1 cellular context compared by ENCODE assay signal in genomic region chr7:105013818-105014724, GRCh38.
A peak's percentile ranks its signal among the peaks of the same experiment; 100 is the strongest.
TF ChIP-seq lines count a peak whose summit lies in the region.

KMT2E (plus strand) TSS chr7:105014205; CDS start chr7:105040953, 26,748 bp downstream.

TF ChIP-seq in HEK293, 187 proteins besides CTCF, POLR2A, EP300 and RAD21 (continued from another document and continues in another):
- TF ChIP-seq, protein P1, sequence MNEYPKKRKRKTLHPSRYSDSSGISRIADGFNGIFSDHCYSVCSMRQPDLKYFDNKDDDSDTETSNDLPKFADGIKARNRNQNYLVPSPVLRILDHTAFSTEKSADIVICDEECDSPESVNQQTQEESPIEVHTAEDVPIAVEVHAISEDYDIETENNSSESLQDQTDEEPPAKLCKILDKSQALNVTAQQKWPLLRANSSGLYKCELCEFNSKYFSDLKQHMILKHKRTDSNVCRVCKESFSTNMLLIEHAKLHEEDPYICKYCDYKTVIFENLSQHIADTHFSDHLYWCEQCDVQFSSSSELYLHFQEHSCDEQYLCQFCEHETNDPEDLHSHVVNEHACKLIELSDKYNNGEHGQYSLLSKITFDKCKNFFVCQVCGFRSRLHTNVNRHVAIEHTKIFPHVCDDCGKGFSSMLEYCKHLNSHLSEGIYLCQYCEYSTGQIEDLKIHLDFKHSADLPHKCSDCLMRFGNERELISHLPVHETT (tag by site-specific recombination; IDR thresholded peaks at IDR 0.05), result no peak; the same call in 1 of the 2 replicates
- TF ChIP-seq ZNF580 (tag by site-specific recombination; IDR thresholded peaks at IDR 0.05) (peak; percentile 5; the same call in 1 of the 2 replicates), ZNF248 (tag by site-specific recombination; IDR thresholded peaks at IDR 0.05) (no peak), ZNF394 (tag by site-specific recombination; IDR thresholded peaks at IDR 0.05; ENCODE audit: borderline replicate concordance) (no peak), ZNF112 (tag by site-specific recombination; IDR thresholded peaks at IDR 0.05) (no peak), ZNF292 (tag by site-specific recombination; IDR thresholded peaks at IDR 0.05; ENCODE audit: borderline replicate concordance, low read depth) (no peak), ZNF76 (tag by site-specific recombination; IDR thresholded peaks at IDR 0.05; ENCODE audit: borderline replicate concordance, low read depth) (peak; percentile 89), ZNF843 (tag by site-specific recombination; IDR thresholded peaks at IDR 0.05) (no peak), GLIS1 (tag by site-specific recombination; IDR thresholded peaks at IDR 0.05) (no peak), RBAK (tag by site-specific recombination; IDR thresholded peaks at IDR 0.05) (no peak), ZNF223 (tag by site-specific recombination; IDR thresholded peaks at IDR 0.05) (peak; percentile 54; the same call in 1 of the 2 replicates), ZFP37 (tag by site-specific recombination; IDR thresholded peaks at IDR 0.05) (no peak; the same call in 1 of the 2 replicates), ZNF510 (tag by site-specific recombination; IDR thresholded peaks at IDR 0.05; ENCODE audit: insufficient replicate concordance) (no peak), KLF8 (tag by site-specific recombination; IDR thresholded peaks at IDR 0.05) (peak; percentile 73; the same call in 1 of the 2 replicates), ZNF221 (tag by site-specific recombination; IDR thresholded peaks at IDR 0.05; ENCODE audit: borderline replicate concordance) (peak; percentile 82; the same call in 1 of the 2 replicates), ZNF529 (tag by site-specific recombination; IDR thresholded peaks at IDR 0.05; ENCODE audit: insufficient replicate concordance) (no peak), ZNF777 (tag by site-specific recombination; IDR thresholded peaks at IDR 0.05; ENCODE audit: borderline replicate concordance) (peak; percentile 81; the same call in 1 of the 2 replicates), ZNF26 (tag by site-specific recombination; IDR thresholded peaks at IDR 0.05) (no peak), YY1 (tag by site-specific recombination; IDR thresholded peaks at IDR 0.05) (peak; percentile 93), ZNF133 (tag by site-specific recombination; IDR thresholded peaks at IDR 0.05) (no peak), ZNF549 (tag by site-specific recombination; IDR thresholded peaks at IDR 0.05) (peak; percentile 28; the same call in 1 of the 2 replicates), ZNF121 (tag by site-specific recombination; IDR thresholded peaks at IDR 0.05) (no peak), ZNF560 (tag by site-specific recombination; IDR thresholded peaks at IDR 0.05; ENCODE audit: borderline replicate concordance) (no peak), ZNF596 (tag by site-specific recombination; IDR thresholded peaks at IDR 0.05) (peak; percentile 70; the same call in 1 of the 2 replicates), ZNF513 (tag by site-specific recombination; IDR thresholded peaks at IDR 0.05) (peak; percentile 57; the same call in 1 of the 2 replicates), FEZF1 (tag by site-specific recombination; IDR thresholded peaks at IDR 0.05) (no peak), REST (tag by site-specific recombination; IDR thresholded peaks at IDR 0.05) (peak; percentile 30; the same call in 1 of the 2 replicates), ZNF366 (tag by site-specific recombination; conservative IDR thresholded peaks at IDR 0.05) (peak; percentile 75), ZNF501 (tag by site-specific recombination; IDR thresholded peaks at IDR 0.05) (peak; percentile 23), ZNF623 (tag by site-specific recombination; IDR thresholded peaks at IDR 0.05) (no peak), ZNF138 (tag by site-specific recombination; IDR thresholded peaks at IDR 0.05; ENCODE audit: borderline replicate concordance) (no peak), ZFP69B (tag by site-specific recombination; IDR thresholded peaks at IDR 0.05) (peak; percentile 31; the same call in 1 of the 2 replicates), SCRT2 (tag by site-specific recombination; IDR thresholded peaks at IDR 0.05) (peak; percentile 74), ZEB2 (tag by site-specific recombination; IDR thresholded peaks at IDR 0.05) (peak; percentile 93), ZNF747 (tag by site-specific recombination; IDR thresholded peaks at IDR 0.05) (no peak), ZNF211 (tag by site-specific recombination; IDR thresholded peaks at IDR 0.05; ENCODE audit: low read depth) (no peak), IKZF3 (tag by site-specific recombination; IDR thresholded peaks at IDR 0.05) (0 out of 2 replicates have a peak, but pooled peaks have one; percentile 31), SCRT1 (tag by site-specific recombination; IDR thresholded peaks at IDR 0.05; ENCODE audit: borderline replicate concordance) (no peak), ZBTB21 (tag by site-specific recombination; IDR thresholded peaks at IDR 0.05) (peak; percentile 10; the same call in 1 of the 2 replicates), ZNF629 (tag by site-specific recombination; IDR thresholded peaks at IDR 0.05) (peak; percentile 13; the same call in 1 of the 2 replicates), GLI2 (tag by site-specific recombination; IDR thresholded peaks at IDR 0.05; ENCODE audit: borderline replicate concordance, low read depth) (no peak), HOXD13 (CRISPR knock-in tag; IDR thresholded peaks at IDR 0.05; ENCODE audit: borderline replicate concordance) (no peak), ZNF544 (tag by site-specific recombination; IDR thresholded peaks at IDR 0.05) (no peak), ZNF677 (tag by site-specific recombination; IDR thresholded peaks at IDR 0.05) (no peak), TCF7L2 (IDR thresholded peaks at IDR 0.05; ENCODE audit: borderline replicate concordance, low read depth, low read length) (no peak), EGR2 (tag by site-specific recombination; IDR thresholded peaks at IDR 0.05; ENCODE audit: low read depth) (peak; percentile 88)
- TF ChIP-seq, protein P2, sequence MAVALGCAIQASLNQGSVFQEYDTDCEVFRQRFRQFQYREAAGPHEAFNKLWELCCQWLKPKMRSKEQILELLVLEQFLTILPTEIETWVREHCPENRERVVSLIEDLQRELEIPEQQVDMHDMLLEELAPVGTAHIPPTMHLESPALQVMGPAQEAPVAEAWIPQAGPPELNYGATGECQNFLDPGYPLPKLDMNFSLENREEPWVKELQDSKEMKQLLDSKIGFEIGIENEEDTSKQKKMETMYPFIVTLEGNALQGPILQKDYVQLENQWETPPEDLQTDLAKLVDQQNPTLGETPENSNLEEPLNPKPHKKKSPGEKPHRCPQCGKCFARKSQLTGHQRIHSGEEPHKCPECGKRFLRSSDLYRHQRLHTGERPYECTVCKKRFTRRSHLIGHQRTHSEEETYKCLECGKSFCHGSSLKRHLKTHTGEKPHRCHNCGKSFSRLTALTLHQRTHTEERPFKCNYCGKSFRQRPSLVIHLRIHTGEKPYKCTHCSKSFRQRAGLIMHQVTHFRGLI (tag by site-specific recombination; IDR thresholded peaks at IDR 0.05), result no peak
- TF ChIP-seq, protein P3, sequence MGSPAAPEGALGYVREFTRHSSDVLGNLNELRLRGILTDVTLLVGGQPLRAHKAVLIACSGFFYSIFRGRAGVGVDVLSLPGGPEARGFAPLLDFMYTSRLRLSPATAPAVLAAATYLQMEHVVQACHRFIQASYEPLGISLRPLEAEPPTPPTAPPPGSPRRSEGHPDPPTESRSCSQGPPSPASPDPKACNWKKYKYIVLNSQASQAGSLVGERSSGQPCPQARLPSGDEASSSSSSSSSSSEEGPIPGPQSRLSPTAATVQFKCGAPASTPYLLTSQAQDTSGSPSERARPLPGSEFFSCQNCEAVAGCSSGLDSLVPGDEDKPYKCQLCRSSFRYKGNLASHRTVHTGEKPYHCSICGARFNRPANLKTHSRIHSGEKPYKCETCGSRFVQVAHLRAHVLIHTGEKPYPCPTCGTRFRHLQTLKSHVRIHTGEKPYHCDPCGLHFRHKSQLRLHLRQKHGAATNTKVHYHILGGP (tag by site-specific recombination; IDR thresholded peaks at IDR 0.05), result no peak
- TF ChIP-seq, protein P4, sequence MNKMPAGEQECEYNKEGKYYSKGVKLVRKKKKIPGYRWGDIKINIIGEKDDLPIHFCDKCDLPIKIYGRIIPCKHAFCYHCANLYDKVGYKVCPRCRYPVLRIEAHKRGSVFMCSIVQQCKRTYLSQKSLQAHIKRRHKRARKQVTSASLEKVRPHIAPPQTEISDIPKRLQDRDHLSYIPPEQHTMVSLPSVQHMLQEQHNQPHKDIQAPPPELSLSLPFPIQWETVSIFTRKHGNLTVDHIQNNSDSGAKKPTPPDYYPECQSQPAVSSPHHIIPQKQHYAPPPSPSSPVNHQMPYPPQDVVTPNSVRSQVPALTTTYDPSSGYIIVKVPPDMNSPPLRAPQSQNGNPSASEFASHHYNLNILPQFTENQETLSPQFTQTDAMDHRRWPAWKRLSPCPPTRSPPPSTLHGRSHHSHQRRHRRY (tag by site-specific recombination; IDR thresholded peaks at IDR 0.05), result no peak
- TF ChIP-seq, protein P5, sequence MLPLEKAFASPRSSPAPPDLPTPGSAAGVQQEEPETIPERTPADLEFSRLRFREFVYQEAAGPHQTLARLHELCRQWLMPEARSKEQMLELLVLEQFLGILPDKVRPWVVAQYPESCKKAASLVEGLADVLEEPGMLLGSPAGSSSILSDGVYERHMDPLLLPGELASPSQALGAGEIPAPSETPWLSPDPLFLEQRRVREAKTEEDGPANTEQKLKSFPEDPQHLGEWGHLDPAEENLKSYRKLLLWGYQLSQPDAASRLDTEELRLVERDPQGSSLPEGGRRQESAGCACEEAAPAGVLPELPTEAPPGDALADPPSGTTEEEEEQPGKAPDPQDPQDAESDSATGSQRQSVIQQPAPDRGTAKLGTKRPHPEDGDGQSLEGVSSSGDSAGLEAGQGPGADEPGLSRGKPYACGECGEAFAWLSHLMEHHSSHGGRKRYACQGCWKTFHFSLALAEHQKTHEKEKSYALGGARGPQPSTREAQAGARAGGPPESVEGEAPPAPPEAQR (tag by site-specific recombination; IDR thresholded peaks at IDR 0.05), result no peak
- TF ChIP-seq, protein P6, sequence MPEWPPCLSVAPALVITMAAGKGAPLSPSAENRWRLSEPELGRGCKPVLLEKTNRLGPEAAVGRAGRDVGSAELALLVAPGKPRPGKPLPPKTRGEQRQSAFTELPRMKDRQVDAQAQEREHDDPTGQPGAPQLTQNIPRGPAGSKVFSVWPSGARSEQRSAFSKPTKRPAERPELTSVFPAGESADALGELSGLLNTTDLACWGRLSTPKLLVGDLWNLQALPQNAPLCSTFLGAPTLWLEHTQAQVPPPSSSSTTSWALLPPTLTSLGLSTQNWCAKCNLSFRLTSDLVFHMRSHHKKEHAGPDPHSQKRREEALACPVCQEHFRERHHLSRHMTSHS (tag by site-specific recombination; IDR thresholded peaks at IDR 0.05), result no peak
- TF ChIP-seq, protein P7, sequence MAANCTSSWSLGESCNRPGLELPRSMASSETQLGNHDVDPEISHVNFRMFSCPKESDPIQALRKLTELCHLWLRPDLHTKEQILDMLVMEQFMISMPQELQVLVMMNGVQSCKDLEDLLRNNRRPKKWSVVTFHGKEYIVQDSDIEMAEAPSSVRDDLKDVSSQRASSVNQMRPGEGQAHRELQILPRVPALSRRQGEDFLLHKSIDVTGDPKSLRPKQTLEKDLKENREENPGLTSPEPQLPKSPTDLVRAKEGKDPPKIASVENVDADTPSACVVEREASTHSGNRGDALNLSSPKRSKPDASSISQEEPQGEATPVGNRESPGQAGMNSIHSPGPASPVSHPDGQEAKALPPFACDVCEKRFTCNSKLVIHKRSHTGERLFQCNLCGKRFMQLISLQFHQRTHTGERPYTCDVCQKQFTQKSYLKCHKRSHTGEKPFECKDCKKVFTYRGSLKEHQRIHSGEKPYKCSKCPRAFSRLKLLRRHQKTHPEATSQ (tag by site-specific recombination; IDR thresholded peaks at IDR 0.05), result no peak; the same call in 1 of the 2 replicates
